11 cellular contexts compared by ENCODE assay signal in the genomic region with DNA sequence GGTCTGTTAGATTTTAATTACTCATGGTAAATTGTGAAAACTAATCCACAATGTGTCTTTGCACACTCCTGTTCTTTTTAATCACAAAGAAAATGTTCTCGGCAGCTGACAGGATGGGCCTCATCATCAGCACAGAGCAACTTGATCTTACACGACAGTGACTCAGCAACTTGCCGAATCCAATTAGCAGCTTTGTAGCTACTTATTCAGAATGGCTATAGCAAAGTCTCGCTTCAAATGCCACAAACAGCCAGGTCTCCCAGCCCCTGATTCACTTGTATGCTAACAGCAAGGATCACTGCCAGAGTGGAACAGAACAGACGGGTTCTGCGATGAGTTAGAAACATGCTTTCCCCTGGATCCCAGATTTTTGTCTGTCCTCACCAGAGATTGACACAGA.
DNase-seq lines count a peak whose midpoint lies in the region; ATAC-seq, FAIRE-seq and TF ChIP-seq lines count a peak whose summit lies in the region.
"Had no signal": no experiment of that assay in that cellular context is flagged by ENCODE, and none has a peak within 500 bp of the region (broad histone marks: within the 10 kb centered on the region; RNA-seq: fewer than 3 reads in every experiment).

No MANE protein-coding gene starts in this region.

- peak overlapping the region; percentile 89 for H2AFZ ChIP-seq in endothelial cell of umbilical vein (ENCODE audit: low read depth, low read length)

- no peaks in the 10 kb centered on the region for H3K27me3 ChIP-seq in endothelial cell of umbilical vein (ENCODE audit: control insufficient read depth in 2 of 2, insufficient read depth in 2 of 2, low read length in 2 of 2)
- H3K27me3 ChIP-seq: upper lobe of left lung had no signal

- H3K27ac ChIP-seq in endothelial cell of umbilical vein (ENCODE audit: insufficient read depth, low read depth, low read length): no peak overlapping the region
- H3K27ac ChIP-seq: upper lobe of left lung had no signal

- no peak for TF ChIP-seq POLR2A in endothelial cell of umbilical vein (IDR thresholded peaks at IDR 0.05; ENCODE audit: low read depth, low read length)

- ATAC-seq in HG02571 (IDR thresholded peaks at IDR 0.05; ENCODE audit: unreplicated experiment) (no peak), GM18907 (IDR thresholded peaks at IDR 0.05; ENCODE audit: unreplicated experiment) (no peak)

- intact Hi-C loops in endothelial cell of umbilical vein (cut with micrococcal nuclease): no loop called here

- H3K4me3 ChIP-seq in endothelial cell of umbilical vein (replicated peaks in 1 of 3; ENCODE audit: insufficient read depth in 1 of 3, low read depth in 1 of 3, low read length in 3 of 3): no peak overlapping the region
- H3K4me3 ChIP-seq: upper lobe of left lung had no signal

- H3K79me2 ChIP-seq in endothelial cell of umbilical vein (ENCODE audit: control insufficient read depth, insufficient read depth, low read length): no peaks in the 10 kb centered on the region

- no peak for FAIRE-seq in endothelial cell of umbilical vein (lab: Jason Lieb, UNC)
- no peak for FAIRE-seq in urothelium cell line (lab: Jason Lieb, UNC)
- FAIRE-seq: small intestine had no signal

- TF ChIP-seq CTCF in endothelial cell of umbilical vein (IDR thresholded peaks at IDR 0.05; ENCODE audit: extremely low read depth in 1 of 2, insufficient read depth in 1 of 2, low read depth in 1 of 2, low read length in 2 of 2): no peak

- H3K4me1 ChIP-seq in endothelial cell of umbilical vein (ENCODE audit: control insufficient read depth, extremely low read depth, insufficient read depth, low read length): no peaks in the 10 kb centered on the region
- H3K4me1 ChIP-seq: upper lobe of left lung had no signal

- dilution Hi-C loops in endothelial cell of umbilical vein (cut with MboI; ENCODE audit: extremely low pct_ligation_motif_present, low sequenced_read_pairs): no loop called here

- DNase-seq in EL: peak; percentile 50
- peak; percentile 23 to 81 for DNase-seq in NCI-H524 (lab: John Stamatoyannopoulos, UW)
- DNase-seq in endothelial cell of umbilical vein (ENCODE audit: low read depth, low spot score): peak; percentile 7
- peak; percentile 91 for DNase-seq in myocyte (ENCODE audit: low read depth)
- DNase-seq in SIG-M5 treated with dmso at 0.1 percent for 504 hours (lab: John Stamatoyannopoulos, UW; ENCODE audit: unreplicated experiment): no peak
- no peak for DNase-seq in urothelium cell line (ENCODE audit: low spot score)
- DNase-seq: NCI-H2227 treated with DMSO at 0.1 percent for 48 hours, small intestine, upper lobe of left lung had no signal

- no peak overlapping the region for H3K4me2 ChIP-seq in endothelial cell of umbilical vein (ENCODE audit: insufficient read depth, low read length)

- CTCF ChIA-PET in endothelial cell of umbilical vein (lab: Charles Lee): interaction anchor here (0.8 to 2.6 kb wide), 5 partner anchors 13 to 309 kb away, joined by 3 to 9 read pairs (median 4); no protein-coding TSS in a partner anchor

- no TSS peak for BruUV-seq in endothelial cell of umbilical vein (replicated peaks; lab: Mats Ljungman, UMichigan)

- H4K20me1 ChIP-seq in endothelial cell of umbilical vein (replicated peaks; ENCODE audit: control insufficient read depth, extremely low read depth, insufficient read depth, low read length): no peaks in the 10 kb centered on the region

- no peak overlapping the region for H3K9ac ChIP-seq in endothelial cell of umbilical vein (replicated peaks; ENCODE audit: extremely low read depth, insufficient read depth, low read length)

- POLR2A ChIA-PET in endothelial cell of umbilical vein (lab: Charles Lee): no interaction called here

- peaks cover 3% of the 10 kb centered on the region for H3K9me1 ChIP-seq in endothelial cell of umbilical vein (replicated peaks; ENCODE audit: control insufficient read depth, extremely low read depth, insufficient read depth, low read length)

- peaks cover 2% of the 10 kb centered on the region for H3K9me3 ChIP-seq in endothelial cell of umbilical vein (replicated peaks; ENCODE audit: control insufficient read depth, insufficient read depth, low read length)

- H3K36me3 ChIP-seq in endothelial cell of umbilical vein (ENCODE audit: control insufficient read depth in 2 of 2, extremely low read depth in 1 of 2, insufficient read depth in 2 of 2, low read length in 2 of 2): no peaks in the 10 kb centered on the region
- H3K36me3 ChIP-seq: upper lobe of left lung had no signal

TF ChIP-seq in endothelial cell of umbilical vein, 7 proteins besides CTCF, POLR2A, EP300 and RAD21:
- no peak for TF ChIP-seq EZH2 (IDR thresholded peaks at IDR 0.05; ENCODE audit: borderline replicate concordance, low read depth, low read length, severe bottlenecking)
- TF ChIP-seq GATA2 (IDR thresholded peaks at IDR 0.05; ENCODE audit: insufficient read depth, insufficient read length, low read depth, low read length): no peak
- no peak for TF ChIP-seq FOS (IDR thresholded peaks at IDR 0.05; ENCODE audit: borderline replicate concordance, insufficient read depth, low read length)
- no peak for TF ChIP-seq MYC (IDR thresholded peaks at IDR 0.05; ENCODE audit: low read depth, low read length)
- TF ChIP-seq, protein P1, sequence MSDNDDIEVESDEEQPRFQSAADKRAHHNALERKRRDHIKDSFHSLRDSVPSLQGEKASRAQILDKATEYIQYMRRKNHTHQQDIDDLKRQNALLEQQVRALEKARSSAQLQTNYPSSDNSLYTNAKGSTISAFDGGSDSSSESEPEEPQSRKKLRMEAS (IDR thresholded peaks at IDR 0.05; ENCODE audit: insufficient read depth, insufficient read length): no peak
- no peak for TF ChIP-seq JUN (IDR thresholded peaks at IDR 0.05; ENCODE audit: borderline replicate concordance, insufficient read depth, insufficient read length, low read depth)
- no peak for TF ChIP-seq POLR2AphosphoS5 (IDR thresholded peaks at IDR 0.05; ENCODE audit: insufficient read depth, low read depth, low read length)

Comparison
In these comparisons a context has a peak if more than half of its experiments do, and no peak if none do; other contexts are left out.
1. DNase-seq: peak in EL (single experiment), NCI-H524 (2 of 2), endothelial cell of umbilical vein (single experiment) and myocyte (single experiment); none in SIG-M5 treated with dmso at 0.1 percent for 504 hours (single experiment) and urothelium cell line (single experiment).